2 cellular contexts compared by ENCODE assay signal in genomic region chr1:18642278-18643095, GRCh38.
TF ChIP-seq lines count a peak whose summit lies in the region.

No MANE protein-coding gene starts in this region.

TF ChIP-seq in GM23338, 12 proteins besides CTCF, POLR2A, EP300 and RAD21 (continued from another document):
- no peak for TF ChIP-seq ETS1 (IDR thresholded peaks at IDR 0.05)
- no peak for TF ChIP-seq REST (IDR thresholded peaks at IDR 0.05; ENCODE audit: unreplicated experiment)
- TF ChIP-seq ZNF331 (CRISPR knock-in tag; IDR thresholded peaks at IDR 0.05; ENCODE audit: low read depth), result no peak
- TF ChIP-seq EZH2 (IDR thresholded peaks at IDR 0.05; ENCODE audit: low read depth, unreplicated experiment), result peak; percentile 74
- TF ChIP-seq EZH2phosphoT487 (IDR thresholded peaks at IDR 0.05; ENCODE audit: unreplicated experiment), result no peak
- no peak for TF ChIP-seq JUNB (IDR thresholded peaks at IDR 0.05; ENCODE audit: unreplicated experiment)
TF ChIP-seq in GM23338: peak in this region for 1.

TF ChIP-seq in WTC11, 78 proteins besides CTCF, POLR2A, EP300 and RAD21 (continued from another document):
- TF ChIP-seq, protein P1, sequence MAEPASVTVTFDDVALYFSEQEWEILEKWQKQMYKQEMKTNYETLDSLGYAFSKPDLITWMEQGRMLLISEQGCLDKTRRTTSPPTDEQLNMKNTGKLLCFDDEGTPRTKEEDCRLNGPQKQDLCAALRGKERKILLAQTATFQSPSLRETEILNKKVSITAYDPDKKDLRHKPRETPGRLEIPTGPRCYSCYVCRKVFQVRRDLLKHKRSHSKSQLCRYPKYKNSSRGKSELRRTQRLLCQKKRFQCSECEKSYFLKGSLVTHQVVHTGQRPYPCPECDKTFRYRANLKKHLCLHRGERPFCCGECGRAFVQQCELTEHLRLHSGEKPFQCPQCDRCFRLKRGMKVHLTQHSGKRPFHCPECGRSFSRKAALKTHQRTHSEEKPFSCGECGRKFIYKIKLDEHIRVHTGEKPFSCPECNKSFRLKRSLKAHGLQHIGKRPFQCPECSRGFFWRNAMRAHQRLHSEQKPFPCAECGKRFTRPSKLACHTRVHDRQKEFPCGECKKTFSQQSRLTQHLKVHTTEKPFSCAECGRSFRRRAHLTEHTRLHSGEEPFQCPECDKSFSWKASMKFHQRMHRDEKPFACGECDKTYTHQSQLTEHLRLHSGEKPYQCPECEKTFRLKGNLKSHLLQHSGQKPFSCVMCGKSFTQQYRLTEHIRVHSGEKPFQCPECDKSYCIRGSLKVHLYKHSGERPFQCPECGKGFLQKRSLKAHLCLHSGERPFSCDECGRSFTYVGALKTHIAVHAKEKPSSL (CRISPR knock-in tag; conservative IDR thresholded peaks at IDR 0.05), result no peak
- TF ChIP-seq ETV6 (CRISPR knock-in tag; IDR thresholded peaks at IDR 0.05) (0 out of 2 replicates have a peak, but pooled peaks have one; percentile 52), MXD4 (CRISPR knock-in tag; IDR thresholded peaks at IDR 0.05; ENCODE audit: borderline replicate concordance) (no peak), ZNF138 (CRISPR knock-in tag; conservative IDR thresholded peaks at IDR 0.05) (no peak)
